ENCODE assay signal across 7 cellular contexts in the genomic region with DNA sequence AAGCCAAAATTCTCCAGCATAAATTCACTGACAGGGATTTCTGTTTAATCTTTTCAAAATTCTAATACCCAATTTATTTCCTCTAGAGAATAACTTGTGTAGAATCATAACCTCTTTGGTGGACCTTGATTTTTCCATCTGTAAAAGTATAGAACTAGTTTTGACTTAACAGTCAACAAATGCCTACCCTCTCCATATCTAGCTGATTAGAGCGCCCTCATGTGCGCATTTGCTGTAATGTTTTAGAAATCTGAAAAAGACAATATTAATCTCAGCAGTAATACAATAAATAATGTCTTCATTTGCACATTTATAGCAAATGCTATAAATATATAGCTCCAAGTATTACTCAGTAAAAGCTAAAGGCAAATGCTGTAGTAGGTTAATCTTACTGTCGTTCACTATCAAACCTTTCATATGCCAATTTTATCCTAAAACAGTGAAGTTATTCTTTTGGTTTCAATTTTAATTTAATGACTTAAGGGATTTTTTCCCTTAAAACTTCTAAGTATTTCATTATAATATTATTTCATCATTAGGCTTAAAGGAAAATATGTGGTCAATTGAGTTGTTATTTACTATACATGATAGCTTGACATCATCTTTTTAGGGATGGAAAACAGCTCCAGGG.
A peak's percentile ranks its signal among the peaks of the same experiment; 100 is the strongest.
DNase-seq lines count a peak whose midpoint lies in the region; ATAC-seq, FAIRE-seq and TF ChIP-seq lines count a peak whose summit lies in the region.
"Not testable (repeated sequence)": the region's sequence is repeated elsewhere in the genome, so short reads cannot be mapped to it uniquely, and the experiment has no call there.

No MANE protein-coding gene starts in this region.

- TF ChIP-seq RAD21 in HCT116 (IDR thresholded peaks at IDR 0.05; ENCODE audit: low read depth): peak; percentile 43; the same call in 1 of the 2 replicates

- not testable (repeated sequence) for H3K9me3 Mint-ChIP-seq in Calu3 (ENCODE audit: low read depth, unreplicated experiment); glutamatergic neuron (ENCODE audit: unreplicated experiment)

- not testable (repeated sequence) for H3K79me2 ChIP-seq in HCT116 (ENCODE audit: insufficient read depth, low read length)

- intact Hi-C loops in Calu3 (cut with micrococcal nuclease; ENCODE audit: unreplicated experiment); pancreas (cut with DNase I): not testable (repeated sequence)
- intact Hi-C loops in HCT116 (cut with micrococcal nuclease): loop anchor here (10.0 kb wide), 1 partner anchor 592 kb away; no protein-coding TSS in a partner anchor

- H2AFZ ChIP-seq in HCT116 (ENCODE audit: low read depth, low read length, poor library complexity, severe bottlenecking): not testable (repeated sequence)

- not testable (repeated sequence) for H3K27ac ChIP-seq in HCT116 (ENCODE audit: low read depth, low read length); pancreas

- H3K27me3 Mint-ChIP-seq in Calu3 (ENCODE audit: unreplicated experiment); glutamatergic neuron (ENCODE audit: unreplicated experiment): not testable (repeated sequence)

- not testable (repeated sequence) for H4K20me1 ChIP-seq in HCT116 (ENCODE audit: insufficient read depth)

- H3K27me3 ChIP-seq in HCT116 (ENCODE audit: insufficient read depth, low read length); pancreas: not testable (repeated sequence)

- CTCF ChIA-PET in Calu3 (lab: Charles Lee): interaction anchor here (1.1 kb wide), 1 partner anchor 117 kb away, joined by 6 read pairs; no protein-coding TSS in a partner anchor
- CTCF ChIA-PET in HCT116 (lab: Charles Lee): interaction anchor here (2.9 kb wide), 1 partner anchor 117 kb away, joined by 10 read pairs; no protein-coding TSS in a partner anchor

- RAD21 ChIA-PET in HCT116 (lab: Charles Lee; ENCODE audit: low non-redundant PET in 1 of 2, low total read pairs in 2 of 2, uncharacterized antibody in 2 of 2, unreplicated experiment in 2 of 2): not testable (repeated sequence)

- H3K36me3 ChIP-seq in HCT116 (ENCODE audit: control insufficient read depth in 1 of 2, insufficient read depth in 2 of 2, low read length in 2 of 2); pancreas: not testable (repeated sequence)

- not testable (repeated sequence) for H3K4me2 ChIP-seq in HCT116 (ENCODE audit: low read length)

- ATAC-seq in HCT116, pancreas: not testable (repeated sequence)

- H3K36me3 Mint-ChIP-seq in Calu3 (ENCODE audit: insufficient read depth, unreplicated experiment); glutamatergic neuron (ENCODE audit: unreplicated experiment): not testable (repeated sequence)

- not testable (repeated sequence) for H3K4me3 Mint-ChIP-seq in Calu3 (ENCODE audit: low read depth, unreplicated experiment); glutamatergic neuron (ENCODE audit: unreplicated experiment)

- not testable (repeated sequence) for TF ChIP-seq POLR2A in HCT116 (IDR thresholded peaks at IDR 0.05; ENCODE audit: borderline replicate concordance, extremely low read depth, insufficient read depth, insufficient read length)

- DNase-seq in Calu3 (peak; percentile 5), activated T-cell treated with anti-CD3 and anti-CD28 coated beads for 48 hours (ENCODE audit: low read depth) (peak; percentile 1), dermis blood vessel endothelial cell (peak; percentile 33), glutamatergic neuron (peak; percentile 23)
- DNase-seq in HCT116 (ENCODE audit: low read depth, low spot score); RCC 7860 (ENCODE audit: low spot score); pancreas: not testable (repeated sequence)

- POLR2A ChIA-PET in HCT116 (lab: Charles Lee): not testable (repeated sequence)

- not testable (repeated sequence) for H3K9me3 ChIP-seq in HCT116 (ENCODE audit: control insufficient read depth in 1 of 2, insufficient read depth in 1 of 2, low read depth in 1 of 2, low read length in 2 of 2); pancreas

- WGBS in pancreas, 2 donors: 6 to 8% methylated on average over 3 of the region's 3 CpGs

- H3K9ac ChIP-seq in HCT116 (ENCODE audit: low read length): not testable (repeated sequence)

- FAIRE-seq in RCC 7860 (lab: Jason Lieb, UNC) (peak; percentile 77), pancreas (lab: Jason Lieb, UNC) (peak; percentile 69)

- H3K4me1 ChIP-seq in HCT116 (ENCODE audit: control insufficient read depth in 1 of 2, insufficient read depth in 2 of 2, low read length in 2 of 2); pancreas: not testable (repeated sequence)

- not testable (repeated sequence) for H3K4me3 ChIP-seq in HCT116 (replicated peaks in 1 of 2; ENCODE audit: low read depth in 1 of 2, low read length in 2 of 2); pancreas

- TF ChIP-seq CTCF in Calu3 (IDR thresholded peaks at IDR 0.05; ENCODE audit: unreplicated experiment) (peak; percentile 12), HCT116 (IDR thresholded peaks at IDR 0.05 in 2 of 3, conservative IDR thresholded peaks at IDR 0.05 in 1 of 3; ENCODE audit: borderline replicate concordance in 1 of 3, insufficient read depth in 1 of 3, low read depth in 2 of 3, low read length in 2 of 3) (peak; percentile 19 to 43 (median 24); a peak in 4 of 6 replicates), glutamatergic neuron (IDR thresholded peaks at IDR 0.05; ENCODE audit: partially characterized antibody, unreplicated experiment) (peak; percentile 52)
- TF ChIP-seq CTCF in pancreas (IDR thresholded peaks at IDR 0.05): not testable (repeated sequence)

- not testable (repeated sequence) for H3K27ac Mint-ChIP-seq in Calu3 (ENCODE audit: unreplicated experiment); glutamatergic neuron (ENCODE audit: unreplicated experiment)

- BruUV-seq in Calu3 (replicated peaks; lab: Mats Ljungman, UMichigan); HCT116 (replicated peaks; lab: Mats Ljungman, UMichigan): not testable (repeated sequence)

- not testable (repeated sequence) for H3K4me1 Mint-ChIP-seq in Calu3 (ENCODE audit: low read depth, unreplicated experiment); glutamatergic neuron (ENCODE audit: low read depth, unreplicated experiment)

- not testable (repeated sequence) for H3K9me2 ChIP-seq in HCT116 (ENCODE audit: insufficient read depth)
